Comparison of ENCODE assay signal across 21 cellular contexts in the genomic region with DNA sequence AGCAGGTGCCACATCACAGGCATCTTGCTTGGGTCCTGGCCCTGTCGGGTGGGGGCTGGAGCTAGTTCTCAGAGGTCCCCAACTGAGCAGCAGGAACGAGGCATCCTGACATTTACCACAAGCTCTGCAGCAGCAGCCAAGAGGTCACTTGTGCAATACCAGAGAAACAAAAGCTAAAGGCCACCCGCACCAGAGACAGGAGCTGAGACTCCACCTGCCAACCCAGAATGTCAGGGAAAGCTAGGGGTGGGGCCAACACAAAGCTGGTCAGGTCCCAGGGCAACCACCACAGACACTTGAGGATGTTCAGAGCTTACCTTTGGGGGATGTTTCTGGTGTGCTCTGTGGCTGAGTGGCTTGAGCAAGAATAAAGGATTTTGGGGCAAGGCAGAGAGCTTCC. TPM values are rescaled to one million over a fixed set of nuclear protein-coding genes. Genes with fewer than 3 reads are reported as not detected.
"Had no signal": no experiment of that assay in that cellular context is flagged by ENCODE, and none has a peak within 500 bp of the region (broad histone marks: within the 10 kb centered on the region; RNA-seq: fewer than 3 reads in every experiment).

No MANE protein-coding gene starts in this region.

- DNase-seq: effector memory CD4-positive, alpha-beta T cell; heart right ventricle; immature natural killer cell; left lung; lower lobe of right lung; occipital lobe; pancreas; right cardiac atrium; small intestine; stimulated activated CD4-positive, alpha-beta T cell treated with anti-CD3 and anti-CD28 coated beads, Interleukin-12 subunit alpha, Interleukin-12 subunit beta, amount 100 ng/mL, for 4 hours; stimulated activated naive CD4-positive, alpha-beta T cell; stomach; substantia nigra; transverse colon had no signal

- ATAC-seq: esophagus mucosa; heart right ventricle; left lung; lower lobe of right lung; natural killer cell treated with Interleukin-12 subunit alpha and Interleukin-12 subunit beta and Interleukin-15 and Interleukin-18, amount 100 ng/mL, for 72 hours; pancreas; right cardiac atrium had no signal

- H3K9ac ChIP-seq: neural progenitor cell had no signal

- H3K36me3 ChIP-seq: heart right ventricle, left lung, lower lobe of right lung, neural progenitor cell, pancreas, stomach, thoracic aorta, transverse colon had no signal

- H3K4me2 ChIP-seq: neural progenitor cell had no signal

- H2AFZ ChIP-seq: neural progenitor cell had no signal

- H3K27ac ChIP-seq: heart right ventricle, left lung, lower lobe of right lung, neural progenitor cell, pancreas, stomach, thoracic aorta, transverse colon had no signal

- H3K9me3 ChIP-seq: left lung, lower lobe of right lung, pancreas, stomach, thoracic aorta, transverse colon had no signal

- H3K4me1 ChIP-seq: heart right ventricle, left lung, lower lobe of right lung, pancreas, stomach, transverse colon had no signal

- H3K27me3 ChIP-seq: left lung, neural progenitor cell, pancreas had no signal

- H3K4me3 ChIP-seq: heart right ventricle, left lung, lower lobe of right lung, neural progenitor cell, pancreas, stomach, thoracic aorta, transverse colon had no signal

RNA-seq across cellular contexts. Expression of gene SYT6, which starts 13.6 kb away (rescaled TPM):
- total RNA-seq: esophagus mucosa; fibroblast of lung; glomerular endothelial cell; left lung; lower lobe of right lung; natural killer cell treated with Interleukin-12 subunit alpha and Interleukin-12 subunit beta and Interleukin-15 and Interleukin-18, amount 100 ng/mL, for 72 hours; right cardiac atrium had no signal
- polyA plus RNA-seq: fibroblast of lung, heart right ventricle, immature natural killer cell, keratinocyte, right cardiac atrium had no signal
